In genomic region chr16:81530296-81530721, GRCh38 we compare ENCODE assay signal across 22 cellular contexts.
DNase-seq lines count a peak whose midpoint lies in the region; ATAC-seq, FAIRE-seq and TF ChIP-seq lines count a peak whose summit lies in the region.
"Had no signal": no experiment of that assay in that cellular context is flagged by ENCODE, and none has a peak within 500 bp of the region (broad histone marks: within the 10 kb centered on the region; RNA-seq: fewer than 3 reads in every experiment).

No MANE protein-coding gene starts in this region.

- H3K4me3 ChIP-seq in A549 = no peak overlapping the region
- no peak overlapping the region for H3K4me3 ChIP-seq in prostate gland
- H3K4me3 ChIP-seq in heart left ventricle = no peak overlapping the region
- no peak overlapping the region for H3K4me3 ChIP-seq in transverse colon
- H3K4me3 ChIP-seq: SJSA1, thyroid gland had no signal

- H3K36me3 Mint-ChIP-seq in WTC11 (peaks cover 19% of the 10 kb centered on the region), endothelial cell (ENCODE audit: low read depth, unreplicated experiment) (peaks cover 9% of the 10 kb centered on the region)

- no peak for DNase-seq in A549 (ENCODE audit: low read depth in 1 of 2, low spot score in 1 of 2)
- DNase-seq in WTC11 (ENCODE audit: low spot score) = no peak
- peak; percentile 90 for DNase-seq in foreskin keratinocyte
- DNase-seq in prostate gland (ENCODE audit: low spot score) = peak; percentile 69
- DNase-seq in heart left ventricle = no peak
- no peak for DNase-seq in AG08396 (ENCODE audit: low spot score)
- DNase-seq in transverse colon = no peak
- DNase-seq in endothelial cell (ENCODE audit: low spot score) = no peak
- DNase-seq: 8988T; activated B cell treated with CpG ODN at 0.5 μM for 24 hours; activated CD4-positive, alpha-beta memory T cell treated with anti-CD3 and anti-CD28 coated beads, Interleukin-2, amount 10 ng/mL, durations not matched to agents 7 days and 5 days; activated naive CD4-positive, alpha-beta T cell treated with Interleukin-2 at 50 U/mL for 16 hours; activated T-cell treated with anti-CD3 and anti-CD28 coated beads, Interleukin-2, amount 50 U/mL, for 1 hour; BE2C; H7; kidney glomerular epithelial cell; NCI-H146; NCI-H82; PC-3; T-helper 2 cell; thyroid gland had no signal

- no peak for FAIRE-seq in A549 (lab: Jason Lieb, UNC)

- peak overlapping the region; percentile 63; the same call in 1 of the 3 replicates for H3K4me2 ChIP-seq in A549

- H3K4me1 ChIP-seq in A549 (peaks cover 100% of the 10 kb centered on the region), foreskin keratinocyte (peaks cover 54% of the 10 kb centered on the region), prostate gland (replicated peaks) (no peaks in the 10 kb centered on the region), heart left ventricle (peaks cover 0 to 31% (median 17%) of the 10 kb centered on the region in 12 donors), transverse colon (peaks cover 6 to 41% (median 27%) of the 10 kb centered on the region in 4 donors)
- H3K4me1 ChIP-seq: BE2C had no signal

- TF ChIP-seq EP300 in A549 (IDR thresholded peaks at IDR 0.05) (no peak), transverse colon (IDR thresholded peaks at IDR 0.05; ENCODE audit: low read depth) (no peak)

- TF ChIP-seq RAD21 in A549 (conservative IDR thresholded peaks at IDR 0.05 in 1 of 2, IDR thresholded peaks at IDR 0.05 in 1 of 2) = no peak

- H3K27me3 Mint-ChIP-seq in WTC11 (ENCODE audit: low read depth) (no peaks in the 10 kb centered on the region), endothelial cell (ENCODE audit: unreplicated experiment) (peaks cover 10% of the 10 kb centered on the region)
- H3K27me3 Mint-ChIP-seq: activated B cell treated with CpG ODN at 0.5 μM for 24 hours; activated CD4-positive, alpha-beta memory T cell treated with anti-CD3 and anti-CD28 coated beads, Interleukin-2, amount 10 ng/mL, durations not matched to agents 7 days and 5 days had no signal

- no peak for TF ChIP-seq POLR2A in A549 (IDR thresholded peaks at IDR 0.05; ENCODE audit: low read length)
- TF ChIP-seq POLR2A in prostate gland (IDR thresholded peaks at IDR 0.05) = peak; percentile 22
- no peak for TF ChIP-seq POLR2A in heart left ventricle (IDR thresholded peaks at IDR 0.05)
- TF ChIP-seq POLR2A in transverse colon (IDR thresholded peaks at IDR 0.05) = no peak

- H3K27ac Mint-ChIP-seq in WTC11 (peak overlapping the region; percentile 90), endothelial cell (ENCODE audit: unreplicated experiment) (no peak overlapping the region)
- H3K27ac Mint-ChIP-seq: activated B cell treated with CpG ODN at 0.5 μM for 24 hours; activated CD4-positive, alpha-beta memory T cell treated with anti-CD3 and anti-CD28 coated beads, Interleukin-2, amount 10 ng/mL, durations not matched to agents 7 days and 5 days had no signal

- TF ChIP-seq CTCF in A549 (IDR thresholded peaks at IDR 0.05) (no peak), WTC11 (IDR thresholded peaks at IDR 0.05) (no peak), foreskin keratinocyte (conservative IDR thresholded peaks at IDR 0.05) (peak; percentile 59), prostate gland (IDR thresholded peaks at IDR 0.05) (peak in 2 of 4 experiments; percentile 14 to 41), heart left ventricle (IDR thresholded peaks at IDR 0.05) (no peak), transverse colon (IDR thresholded peaks at IDR 0.05) (no peak), endothelial cell (IDR thresholded peaks at IDR 0.05; ENCODE audit: unreplicated experiment) (no peak)

- ATAC-seq in A549 (no peak), WTC11 (peak; percentile 31; the same call in 1 of the 2 replicates), foreskin keratinocyte (peak; percentile 73), heart left ventricle (no peak)
- ATAC-seq: PC-3 had no signal

- POLR2A ChIA-PET in A549 (lab: Yijun Ruan, JAX) = no interaction called here
- POLR2A ChIA-PET in WTC11 (lab: Charles Lee) = interaction anchor here (0.9 kb wide), 1 partner anchor 16 kb away, joined by 3 read pairs; no protein-coding TSS in a partner anchor

- CTCF ChIA-PET in A549 (lab: Yijun Ruan, JAX) = interaction anchor here (1.1 kb wide), 1 partner anchor 127 kb away, joined by 3 read pairs; no protein-coding TSS in a partner anchor
- CTCF ChIA-PET in WTC11 (lab: Charles Lee) = no interaction called here

- in situ Hi-C loops in transverse colon (cut with MboI; ENCODE audit: low pct_ligation_motif_present in 1 of 4, low pct_unique_long_range_greater_than_20kb in 1 of 4, low sequenced_read_pairs in 3 of 4) = no loop called here

- WGBS in A549 (ENCODE audit: missing lambda C conversion rate) = 81% methylated on average over 16 of the region's 16 CpGs
- WGBS in prostate gland = 39% methylated on average over 16 of the region's 16 CpGs
- 95 to 98% (median 97%) methylated on average over 16 of the region's 16 CpGs for WGBS in heart left ventricle, 4 donors
- WGBS in transverse colon (ENCODE audit: low coverage in 1 of 2), 2 donors = 97% methylated on average over 16 of the region's 16 CpGs; no CpG with 5 or more reads in 1 of the 2 donors

- H3K4me3 Mint-ChIP-seq in WTC11 (no peak overlapping the region), endothelial cell (ENCODE audit: unreplicated experiment) (no peak overlapping the region)
- H3K4me3 Mint-ChIP-seq: activated B cell treated with CpG ODN at 0.5 μM for 24 hours; activated CD4-positive, alpha-beta memory T cell treated with anti-CD3 and anti-CD28 coated beads, Interleukin-2, amount 10 ng/mL, durations not matched to agents 7 days and 5 days had no signal

- H3K9me3 ChIP-seq in A549 (no peaks in the 10 kb centered on the region), prostate gland (no peaks in the 10 kb centered on the region), heart left ventricle (no peaks in the 10 kb centered on the region), transverse colon (no peaks in the 10 kb centered on the region)
- H3K9me3 ChIP-seq: BE2C, SJSA1, thyroid gland had no signal

- peaks cover 28% of the 10 kb centered on the region for H3K4me1 Mint-ChIP-seq in WTC11
- peaks cover 19% of the 10 kb centered on the region for H3K4me1 Mint-ChIP-seq in endothelial cell (ENCODE audit: unreplicated experiment)

- H3K9me3 Mint-ChIP-seq in WTC11 (peaks cover 29% of the 10 kb centered on the region), endothelial cell (ENCODE audit: unreplicated experiment) (no peaks in the 10 kb centered on the region)
- H3K9me3 Mint-ChIP-seq: activated B cell treated with CpG ODN at 0.5 μM for 24 hours; activated CD4-positive, alpha-beta memory T cell treated with anti-CD3 and anti-CD28 coated beads, Interleukin-2, amount 10 ng/mL, durations not matched to agents 7 days and 5 days had no signal

- intact Hi-C loops in prostate gland (cut with DNase I) = no loop called here
- intact Hi-C loops in heart left ventricle (cut with DNase I) = no loop called here
- intact Hi-C loops in transverse colon (cut with DNase I; ENCODE audit: low total_unique reads) = no loop called here

- H3K27me3 ChIP-seq in foreskin keratinocyte (no peaks in the 10 kb centered on the region), prostate gland (replicated peaks; ENCODE audit: insufficient read depth) (no peaks in the 10 kb centered on the region), heart left ventricle (no peaks in the 10 kb centered on the region), transverse colon (no peaks in the 10 kb centered on the region)
- H3K27me3 ChIP-seq: BE2C, SJSA1, thyroid gland had no signal

- H3K27ac ChIP-seq in A549 = peak overlapping the region; percentile 15 to 80; a peak in 5 of 6 replicates
- H3K27ac ChIP-seq in foreskin keratinocyte = peak overlapping the region; percentile 100
- peak overlapping the region; percentile 51 to 74 for H3K27ac ChIP-seq in prostate gland
- H3K27ac ChIP-seq in heart left ventricle = no peak overlapping the region
- no peak overlapping the region for H3K27ac ChIP-seq in transverse colon
- H3K27ac ChIP-seq: SJSA1, thyroid gland had no signal

- H3K36me3 ChIP-seq in prostate gland (no peaks in the 10 kb centered on the region), heart left ventricle (no peaks in the 10 kb centered on the region), transverse colon (no peaks in the 10 kb centered on the region)
- H3K36me3 ChIP-seq: BE2C, thyroid gland had no signal

TF ChIP-seq in A549, 52 proteins besides CTCF, POLR2A, EP300 and RAD21:
- no peak for TF ChIP-seq JUNB (IDR thresholded peaks at IDR 0.05)
- no peak for TF ChIP-seq RCOR1 (IDR thresholded peaks at IDR 0.05; ENCODE audit: low read depth, low read length)
- TF ChIP-seq BHLHE40 (IDR thresholded peaks at IDR 0.05; ENCODE audit: low read depth, low read length) = no peak
- TF ChIP-seq POLR2AphosphoS2 (conservative IDR thresholded peaks at IDR 0.05; ENCODE audit: low read length) = no peak
- no peak for TF ChIP-seq NFE2L2 (conservative IDR thresholded peaks at IDR 0.05; ENCODE audit: low read length)
- no peak for TF ChIP-seq EHF (CRISPR knock-in tag; IDR thresholded peaks at IDR 0.05)
- no peak for TF ChIP-seq EHMT2 (IDR thresholded peaks at IDR 0.05; ENCODE audit: low read depth)
- no peak for TF ChIP-seq MYC (IDR thresholded peaks at IDR 0.05; ENCODE audit: borderline replicate concordance, low read length)
- no peak for TF ChIP-seq HOXA7 (CRISPR knock-in tag; IDR thresholded peaks at IDR 0.05)
- TF ChIP-seq KDM5A (IDR thresholded peaks at IDR 0.05) = no peak
- no peak for TF ChIP-seq FOXS1 (CRISPR knock-in tag; IDR thresholded peaks at IDR 0.05)
- no peak for TF ChIP-seq JUN (IDR thresholded peaks at IDR 0.05)
TF ChIP-seq in A549: peak in this region for 0.

TF ChIP-seq in WTC11, 78 proteins besides CTCF, POLR2A, EP300 and RAD21 (continues in another document):
- TF ChIP-seq OVOL2 (CRISPR knock-in tag; IDR thresholded peaks at IDR 0.05; ENCODE audit: borderline replicate concordance) = no peak
- TF ChIP-seq ZNF263 (CRISPR knock-in tag; IDR thresholded peaks at IDR 0.05; ENCODE audit: low read depth) = no peak
- TF ChIP-seq ZNF232 (CRISPR knock-in tag; IDR thresholded peaks at IDR 0.05) = no peak
- no peak for TF ChIP-seq SMAD4 (CRISPR knock-in tag; IDR thresholded peaks at IDR 0.05)
- no peak for TF ChIP-seq USF1 (CRISPR knock-in tag; IDR thresholded peaks at IDR 0.05)

Comparison
In these comparisons a context has a peak if more than half of its experiments do, and no peak if none do; other contexts are left out.
1. ATAC-seq: peak in WTC11 (single experiment) and foreskin keratinocyte (single experiment); none in A549 (0 of 2) and heart left ventricle (0 of 4).
2. DNase-seq: peak in foreskin keratinocyte (2 of 2) and prostate gland (single experiment); none in A549 (0 of 2), WTC11 (single experiment), heart left ventricle (0 of 5), AG08396 (single experiment), transverse colon (single experiment) and endothelial cell (single experiment).
3. H3K27ac ChIP-seq: peak in A549 (2 of 2), foreskin keratinocyte (single experiment) and prostate gland (2 of 2); none in heart left ventricle (0 of 12) and transverse colon (0 of 4).